Comparison of ENCODE assay signal across 28 cellular contexts in genomic region chr10:69351589-69351988, GRCh38.
DNase-seq lines count a peak whose midpoint lies in the region; FAIRE-seq and TF ChIP-seq lines count a peak whose summit lies in the region.
"Had no signal": no experiment of that assay in that cellular context is flagged by ENCODE, and none has a peak within 500 bp of the region (broad histone marks: within the 10 kb centered on the region; RNA-seq: fewer than 3 reads in every experiment).

No MANE protein-coding gene starts in this region.

- no peaks in the 10 kb centered on the region for H3K9me2 ChIP-seq in GM23248 (ENCODE audit: insufficient read depth)

- no peaks in the 10 kb centered on the region for H3K36me3 ChIP-seq in GM23248 (ENCODE audit: low read depth)
- peaks cover 0 to 7% (median 1%) of the 10 kb centered on the region in 4 experiments; a peak in 4 of 8 replicates for H3K36me3 ChIP-seq in H1 (ENCODE audit: control insufficient read depth in 2 of 4, insufficient read depth in 4 of 4, low read length in 3 of 4)
- H3K36me3 ChIP-seq: SJCRH30 had no signal

- no peak overlapping the region for H2BK20ac ChIP-seq in H1 (ENCODE audit: low read length)

- no peak overlapping the region for H3K23ac ChIP-seq in H1 (ENCODE audit: insufficient read length)

- no peak overlapping the region for H2AFZ ChIP-seq in GM23248
- H2AFZ ChIP-seq in H1 (ENCODE audit: low read length), result no peak overlapping the region
- H2AFZ ChIP-seq: GM23338 had no signal

- no peak overlapping the region for H3K4ac ChIP-seq in H1 (replicated peaks; ENCODE audit: insufficient read length, low read depth, low read length)

- H3K79me1 ChIP-seq in H1 (ENCODE audit: low read depth, low read length), result peaks cover 4% of the 10 kb centered on the region

- TF ChIP-seq EP300 in H1 (IDR thresholded peaks at IDR 0.05; ENCODE audit: borderline replicate concordance in 1 of 2, low read depth in 2 of 2, low read length in 2 of 2), result no peak

- H3K4me1 Mint-ChIP-seq in Calu3 (ENCODE audit: low read depth, unreplicated experiment), result no peaks in the 10 kb centered on the region

- H3K79me2 ChIP-seq in GM23248 (ENCODE audit: insufficient read depth) (peaks cover 87% of the 10 kb centered on the region), H1 (ENCODE audit: control insufficient read depth in 1 of 2, insufficient read depth in 2 of 2, low read length in 2 of 2) (peaks cover 0 to 65% of the 10 kb centered on the region in 2 experiments; a peak in 2 of 4 replicates)

- H2BK15ac ChIP-seq in H1 (ENCODE audit: low read length), result no peak overlapping the region

- H3K18ac ChIP-seq in H1 (ENCODE audit: extremely low read depth, low read length), result no peak overlapping the region

- POLR2A ChIA-PET in RWPE1 (lab: Yijun Ruan, JAX; ENCODE audit: low non-redundant PET) (no interaction called here), H1 (lab: Charles Lee; ENCODE audit: partially characterized antibody) (interaction anchor here (0.6 to 1.7 kb wide), 5 partner anchors 12 to 30 kb away, joined by 3 to 8 read pairs (median 6); no protein-coding TSS in a partner anchor)

- no peaks in the 10 kb centered on the region for H3K9me3 Mint-ChIP-seq in Calu3 (ENCODE audit: low read depth, unreplicated experiment)
- H3K9me3 Mint-ChIP-seq: CD8-positive, alpha-beta memory T cell; GM23338; IgD-negative memory B cell had no signal

- no peak for TF ChIP-seq POLR2A in H1 (IDR thresholded peaks at IDR 0.05; ENCODE audit: control extremely low read depth in 1 of 2, low read depth in 2 of 2, low read length in 2 of 2)

- in situ Hi-C loops in GM23248 (cut with MboI), result no loop called here

- H2AK5ac ChIP-seq in H1 (ENCODE audit: low read depth, low read length), result no peak overlapping the region

- TF ChIP-seq RAD21 in H1 (IDR thresholded peaks at IDR 0.05 in 1 of 2, conservative IDR thresholded peaks at IDR 0.05 in 1 of 2; ENCODE audit: low read depth in 2 of 2, low read length in 2 of 2), result no peak

- intact Hi-C loops in Calu3 (cut with micrococcal nuclease; ENCODE audit: unreplicated experiment), result no loop called here

- no TSS peak for BruUV-seq in Calu3 (replicated peaks; lab: Mats Ljungman, UMichigan)

- H2BK120ac ChIP-seq in H1 (replicated peaks; ENCODE audit: low read depth, low read length), result no peak overlapping the region

- no peaks in the 10 kb centered on the region for H3K27me3 ChIP-seq in GM23248 (replicated peaks; ENCODE audit: insufficient read depth)
- H3K27me3 ChIP-seq in H1 (replicated peaks in 1 of 4; ENCODE audit: control insufficient read depth in 3 of 4, extremely low read depth in 1 of 4, insufficient read depth in 3 of 4, low read length in 3 of 4), result no peaks in the 10 kb centered on the region
- H3K27me3 ChIP-seq: BE2C, SJCRH30 had no signal

- H3K23me2 ChIP-seq in H1 (ENCODE audit: low read depth, low read length), result no peaks in the 10 kb centered on the region

- no peak overlapping the region for H4K8ac ChIP-seq in H1 (ENCODE audit: extremely low read depth, insufficient read depth, low read length)

- no peak overlapping the region for H2BK5ac ChIP-seq in H1 (ENCODE audit: low read depth, low read length)

- H4K20me1 ChIP-seq in GM23248 (ENCODE audit: insufficient read depth) (no peaks in the 10 kb centered on the region), H1 (replicated peaks in 1 of 2; ENCODE audit: control insufficient read depth in 1 of 2, insufficient read depth in 2 of 2, low read length in 2 of 2) (no peaks in the 10 kb centered on the region)

- H4K5ac ChIP-seq in H1 (ENCODE audit: insufficient read length, low read depth, low read length), result no peak overlapping the region

- CTCF ChIA-PET in RWPE1 (lab: Yijun Ruan, JAX) (interaction anchor here (0.6 to 0.9 kb wide), 7 partner anchors 11 to 1617 kb away, joined by 3 read pairs; no protein-coding TSS in a partner anchor), H1 (lab: Charles Lee; ENCODE audit: partially characterized antibody) (interaction anchor here (0.8 to 3.1 kb wide), 8 partner anchors 9 to 103 kb away, joined by 3 to 7 read pairs (median 3); no protein-coding TSS in a partner anchor), Calu3 (lab: Charles Lee) (interaction anchor here (0.6 to 1.4 kb wide), 4 partner anchors 19 to 294 kb away, joined by 3 to 4 read pairs (median 4); no protein-coding TSS in a partner anchor)

- H3K27ac ChIP-seq in GM23248 (peak overlapping the region; percentile 89), RWPE1 (peak overlapping the region; percentile 93), H1 (ENCODE audit: low read depth, low read length) (no peak overlapping the region)
- H3K27ac ChIP-seq: SJCRH30 had no signal

- H3K9me3 ChIP-seq in GM23248 (ENCODE audit: low read depth), result no peaks in the 10 kb centered on the region
- H3K9me3 ChIP-seq in H1 (ENCODE audit: insufficient read depth in 2 of 2, low read depth in 1 of 2, low read length in 1 of 2), result no peaks in the 10 kb centered on the region
- H3K9me3 ChIP-seq: BE2C, HAP-1, SJCRH30 had no signal

- H3F3A ChIP-seq in GM23248 (ENCODE audit: insufficient read depth), result peaks cover 52% of the 10 kb centered on the region

- no peak overlapping the region for H3K14ac ChIP-seq in H1 (ENCODE audit: insufficient read length)

- DNase-seq in GM23248 (no peak), RWPE1 (ENCODE audit: low spot score) (no peak), H1 (ENCODE audit: low read depth in 1 of 2, low spot score in 2 of 2) (no peak), hippocampal formation (lab: John Stamatoyannopoulos, UW) (no peak), Calu3 (no peak)
- DNase-seq in activated T-cell treated with anti-CD3 and anti-CD28 coated beads, Interleukin-2, amount 50 U/mL, for 1 hour, result no peak
- no peak for DNase-seq in activated T-cell treated with anti-CD3 and anti-CD28 coated beads, Interleukin-2, amount 50 U/mL, for 48 hours
- DNase-seq: ACHN; BE2C; CD8-positive, alpha-beta memory T cell; DMS53; NCI-H1048; NCI-H1417; NCI-H1694; NCI-H2081; NCI-H2227 treated with DMSO at 0.1 percent for 48 hours; NCI-H510A; NCI-H69; OCI-M1; SJCRH30 had no signal

- H3K56ac ChIP-seq in H1 (replicated peaks; ENCODE audit: insufficient read length, low read depth, low read length), result no peak overlapping the region

- no peak for FAIRE-seq in H1 (lab: Jason Lieb, UNC)
- FAIRE-seq: D721Med, G401.6, HTR-8/SVneo, RCC 7860 had no signal

- H4K91ac ChIP-seq in H1 (replicated peaks; ENCODE audit: insufficient read length, low read length), result no peak overlapping the region

- no peak overlapping the region for H2BK12ac ChIP-seq in H1 (ENCODE audit: low read depth, low read length)

- H3K27ac Mint-ChIP-seq in Calu3 (ENCODE audit: unreplicated experiment), result no peak overlapping the region
- H3K27ac Mint-ChIP-seq: CD14-positive monocyte, GM23338 had no signal

- H3K27me3 Mint-ChIP-seq in Calu3 (ENCODE audit: unreplicated experiment), result no peaks in the 10 kb centered on the region
- H3K27me3 Mint-ChIP-seq: CD8-positive, alpha-beta memory T cell; IgD-negative memory B cell had no signal

- 94 to 99% methylated on average over 4 of the region's 4 CpGs for WGBS in GM23248 (ENCODE audit: low coverage in 1 of 2, low lambda C conversion rate in 2 of 2, missing lambda C conversion rate in 2 of 2), 2 experiments
- WGBS in H1 (ENCODE audit: extremely low coverage in 1 of 2, insufficient coverage in 1 of 2, insufficient read length in 1 of 2, insufficient replicate concordance in 2 of 2, low coverage in 1 of 2, low lambda C conversion rate in 2 of 2, missing lambda C conversion rate in 1 of 2), 2 experiments, result 94% methylated on average over 4 of the region's 4 CpGs; no CpG with 5 or more reads in 1 of the 2 experiments

- peaks cover 52% of the 10 kb centered on the region for H3K4me1 ChIP-seq in GM23248 (ENCODE audit: insufficient read depth)
- H3K4me1 ChIP-seq in H1 (replicated peaks in 1 of 4; ENCODE audit: control insufficient read depth in 3 of 4, insufficient read depth in 4 of 4, low read length in 3 of 4), result peaks cover 0 to 8% (median 3%) of the 10 kb centered on the region in 4 experiments; a peak in 3 of 7 replicates
- H3K4me1 ChIP-seq: HAP-1, SJCRH30 had no signal

- no peak overlapping the region for H3K4me3 ChIP-seq in GM23248
- no peak overlapping the region for H3K4me3 ChIP-seq in H1 (ENCODE audit: extremely low read depth in 1 of 4, insufficient read depth in 2 of 4, low read depth in 3 of 4, low read length in 4 of 4)
- H3K4me3 ChIP-seq: GM23338, HAP-1, SJCRH30 had no signal

- TF ChIP-seq CTCF in RWPE1 (conservative IDR thresholded peaks at IDR 0.05; ENCODE audit: low read depth) (no peak), H1 (IDR thresholded peaks at IDR 0.05; ENCODE audit: control extremely low read depth in 1 of 3, insufficient read depth in 1 of 3, low read depth in 1 of 3, low read length in 3 of 3) (no peak), Calu3 (IDR thresholded peaks at IDR 0.05; ENCODE audit: unreplicated experiment) (no peak)

- H3K4me2 ChIP-seq in GM23248 (ENCODE audit: unreplicated experiment) (peak overlapping the region; percentile 74), H1 (ENCODE audit: insufficient read depth in 1 of 2, low read depth in 2 of 2, low read length in 2 of 2) (no peak overlapping the region)
- H3K4me2 ChIP-seq: GM23338 had no signal

- no peak overlapping the region for H3K4me3 Mint-ChIP-seq in Calu3 (ENCODE audit: low read depth, unreplicated experiment)
- H3K4me3 Mint-ChIP-seq: CD14-positive monocyte; CD8-positive, alpha-beta memory T cell; GM23338 had no signal

- peaks cover 25% of the 10 kb centered on the region for H3K36me3 Mint-ChIP-seq in Calu3 (ENCODE audit: insufficient read depth, unreplicated experiment)

- H3K9ac ChIP-seq in GM23248 (peak overlapping the region; percentile 59; the same call in 1 of the 2 replicates), H1 (replicated peaks in 1 of 4; ENCODE audit: extremely low read depth in 1 of 4, low read depth in 3 of 4, low read length in 3 of 4) (0 out of 7 replicates have a peak overlapping the region, but pooled peaks of 1 of the 4 experiments have one; percentile 21)

TF ChIP-seq in H1, 55 proteins besides CTCF, POLR2A, EP300 and RAD21:
- no peak for TF ChIP-seq CBX5 (IDR thresholded peaks at IDR 0.05; ENCODE audit: low read depth, low read length)
- peak; percentile 34; the same call in 1 of the 2 replicates for TF ChIP-seq KDM1A (IDR thresholded peaks at IDR 0.05; ENCODE audit: borderline replicate concordance, low read length)
TF ChIP-seq in H1: peak in this region for 1.
